8 cellular contexts compared by ENCODE assay signal in genomic region chr7:124032369-124033092, GRCh38. TPM values are rescaled to one million over a fixed set of nuclear protein-coding genes. Genes with fewer than 3 reads are reported as not detected.
DNase-seq lines count a peak whose midpoint lies in the region; ATAC-seq and TF ChIP-seq lines count a peak whose summit lies in the region.

TMEM229A (minus strand) TSS chr7:124033067; CDS start chr7:124033003, 64 bp downstream.

- H3K4me1 Mint-ChIP-seq in immature natural killer cell: peaks cover 0 to 2% of the 10 kb centered on the region in 2 donors

- peaks cover 2 to 45% (median 15%) of the 10 kb centered on the region in 6 donors for H3K9me3 Mint-ChIP-seq in immature natural killer cell

- no peaks in the 10 kb centered on the region for H3K36me3 ChIP-seq in right lobe of liver
- H3K36me3 ChIP-seq in effector memory CD4-positive, alpha-beta T cell (ENCODE audit: control insufficient read depth, insufficient read depth, low read length): no peaks in the 10 kb centered on the region

- WGBS in right lobe of liver (ENCODE audit: insufficient coverage, low coverage, low lambda C conversion rate, missing lambda C conversion rate): 3% methylated on average over 7 of the region's 86 CpGs

- TF ChIP-seq CTCF in right lobe of liver (IDR thresholded peaks at IDR 0.05): no peak

- peak within 1 kb of the TSS in 1 of 5 donors; percentile 27 for H3K4me3 Mint-ChIP-seq in immature natural killer cell

- peaks cover 0 to 14% (median 5%) of the 10 kb centered on the region in 4 donors for H3K4me1 ChIP-seq in right lobe of liver
- H3K4me1 ChIP-seq in effector memory CD4-positive, alpha-beta T cell (ENCODE audit: control insufficient read depth, insufficient read depth, low read length, poor library complexity, severe bottlenecking): no peaks in the 10 kb centered on the region

- peak; percentile 79 to 88 (median 80) for ATAC-seq in right lobe of liver

- CTCF ChIA-PET in HEK293T (lab: Yijun Ruan, JAX): interaction anchor here (0.6 to 0.8 kb wide), 2 partner anchors 15 to 23 kb away, joined by 3 to 6 read pairs; no protein-coding TSS in a partner anchor

- no peak within 1 kb of the TSS for H3K27ac ChIP-seq in right lobe of liver
- no peak within 1 kb of the TSS for H3K27ac ChIP-seq in effector memory CD4-positive, alpha-beta T cell (ENCODE audit: insufficient read depth, low read length, poor library complexity, severe bottlenecking)

- no peaks in the 10 kb centered on the region for H3K36me3 Mint-ChIP-seq in immature natural killer cell

- H3K9me3 ChIP-seq in right lobe of liver: no peaks in the 10 kb centered on the region
- H3K9me3 ChIP-seq in effector memory CD4-positive, alpha-beta T cell (ENCODE audit: control insufficient read depth, low read length): no peaks in the 10 kb centered on the region

- no peak within 1 kb of the TSS for H3K27ac Mint-ChIP-seq in immature natural killer cell

- DNase-seq in DMS79 treated with DMSO at 0.1 percent for 48 hours (lab: John Stamatoyannopoulos, UW): peak; percentile 55
- peak; percentile 55 for DNase-seq in HEK293T (ENCODE audit: extremely low spot score)
- DNase-seq in dermis microvascular lymphatic vessel endothelial cell (ENCODE audit: low read depth in 2 of 2): peak; percentile 16 to 66
- DNase-seq in right lobe of liver: peak in 2 of 3 donors; percentile 35 to 57
- peak; percentile 5 for DNase-seq in stromal cell of bone marrow (ENCODE audit: low read depth)
- no peak for DNase-seq in immature natural killer cell
- no peak for DNase-seq in effector memory CD4-positive, alpha-beta T cell

- H3K27me3 ChIP-seq in right lobe of liver: peaks cover 0 to 18% of the 10 kb centered on the region in 2 donors
- peaks cover 19% of the 10 kb centered on the region for H3K27me3 ChIP-seq in effector memory CD4-positive, alpha-beta T cell (replicated peaks; ENCODE audit: control insufficient read depth, insufficient read depth, low read length, poor library complexity, severe bottlenecking)

- H3K27me3 Mint-ChIP-seq in immature natural killer cell (ENCODE audit: low read depth in 3 of 3): peaks cover 7 to 17% (median 17%) of the 10 kb centered on the region in 3 donors

- TF ChIP-seq POLR2A in right lobe of liver (IDR thresholded peaks at IDR 0.05): no peak

- peak within 1 kb of the TSS; percentile 15 to 42 (median 16) for H3K4me3 ChIP-seq in right lobe of liver
- no peak within 1 kb of the TSS for H3K4me3 ChIP-seq in effector memory CD4-positive, alpha-beta T cell (ENCODE audit: insufficient read depth, low read depth, low read length, poor library complexity, severe bottlenecking)

- intact Hi-C loops in right lobe of liver (cut with DNase I): no loop called here

- POLR2A ChIA-PET in HEK293T (lab: Yijun Ruan, JAX): no interaction called here

TF ChIP-seq in HEK293T, 16 proteins besides CTCF, POLR2A, EP300 and RAD21:
- TF ChIP-seq ZNF384 (IDR thresholded peaks at IDR 0.05) (no peak), L3MBTL2 (conservative IDR thresholded peaks at IDR 0.05) (peak; percentile 61)

TF ChIP-seq in PFSK-1, 5 proteins besides CTCF, POLR2A, EP300 and RAD21:
- TF ChIP-seq POLR2AphosphoS5 (IDR thresholded peaks at IDR 0.05; ENCODE audit: low read depth, low read length) (no peak), TAF1 (IDR thresholded peaks at IDR 0.05; ENCODE audit: borderline replicate concordance, insufficient read depth, low read length) (no peak), FOXP2 (optimal IDR thresholded peaks at IDR 0.05; ENCODE audit: borderline replicate concordance, extremely low read depth, extremely low read length, insufficient read depth) (no peak), SIN3A (IDR thresholded peaks at IDR 0.05; ENCODE audit: borderline replicate concordance, insufficient read depth, low read length) (peak; percentile 56; the same call in 1 of the 2 replicates), REST (IDR thresholded peaks at IDR 0.05; ENCODE audit: insufficient read depth in 1 of 2, low read depth in 2 of 2, low read length in 2 of 2) (peak; percentile 88 to 93)

RNA-seq across cellular contexts. Expression of gene TMEM229A, which starts in this region (rescaled TPM):
- 0.18 TPM for polyA plus RNA-seq in PFSK-1 (2012; ENCODE audit: insufficient read length, low read depth)
- not detected in 2 replicates for total RNA-seq in dermis microvascular lymphatic vessel endothelial cell
- not detected for total RNA-seq in right lobe of liver
- not detected for polyA plus RNA-seq in immature natural killer cell

Comparison
In these comparisons a context has a peak if more than half of its experiments do, and no peak if none do; other contexts are left out.
1. Peak in DNase-seq in dermis microvascular lymphatic vessel endothelial cell; RNA of the gene not detected or under 1 TPM.
2. Peak in DNase-seq, ATAC-seq and H3K4me3 ChIP-seq in right lobe of liver; RNA of the gene not detected or under 1 TPM.
3. DNase-seq: peak in DMS79 treated with DMSO at 0.1 percent for 48 hours (single experiment), HEK293T (single experiment) and stromal cell of bone marrow (single experiment); none in immature natural killer cell (0 of 3) and effector memory CD4-positive, alpha-beta T cell (0 of 3).